ENCODE assay signal across 18 cellular contexts in genomic region chr1:24340770-24341169, GRCh38. TPM values are rescaled to one million over a fixed set of nuclear protein-coding genes. Genes with fewer than 3 reads are reported as not detected.
"Had no signal": no experiment of that assay in that cellular context is flagged by ENCODE, and none has a peak within 500 bp of the region (broad histone marks: within the 10 kb centered on the region; RNA-seq: fewer than 3 reads in every experiment).

No MANE protein-coding gene starts in this region.

- H3K4me3 Mint-ChIP-seq: activated naive CD4-positive, alpha-beta T cell treated with anti-CD3 and anti-CD28 coated beads for 36 hours; activated T-cell treated with anti-CD3 and anti-CD28 coated beads, Interleukin-2, amount 50 U/mL, for 4 hours; central memory CD8-positive, alpha-beta T cell; natural killer cell; stimulated activated naive B cell treated with anti-CD40 and anti-IgM and Interleukin-4, amounts not matched to agents 10 μg/mL and 1 μg/mL and 100 μg/mL, for 72 hours had no signal

- H3K36me3 ChIP-seq: spleen, thyroid gland had no signal

- H3K9me3 Mint-ChIP-seq: activated naive CD4-positive, alpha-beta T cell treated with anti-CD3 and anti-CD28 coated beads for 36 hours; activated T-cell treated with anti-CD3 and anti-CD28 coated beads, Interleukin-2, amount 50 U/mL, for 4 hours; central memory CD8-positive, alpha-beta T cell; natural killer cell; stimulated activated naive B cell treated with anti-CD40 and anti-IgM and Interleukin-4, amounts not matched to agents 10 μg/mL and 1 μg/mL and 100 μg/mL, for 72 hours had no signal

- H3K27me3 Mint-ChIP-seq: central memory CD8-positive, alpha-beta T cell had no signal

- H3K4me1 Mint-ChIP-seq: central memory CD8-positive, alpha-beta T cell; natural killer cell had no signal

- H3K27ac Mint-ChIP-seq: activated naive CD4-positive, alpha-beta T cell treated with anti-CD3 and anti-CD28 coated beads for 36 hours; natural killer cell; stimulated activated naive B cell treated with anti-CD40 and anti-IgM and Interleukin-4, amounts not matched to agents 10 μg/mL and 1 μg/mL and 100 μg/mL, for 72 hours had no signal

- ATAC-seq: activated T-cell treated with anti-CD3 and anti-CD28 coated beads, Interleukin-2, amount 50 U/mL, for 4 hours; natural killer cell; stimulated activated naive B cell treated with anti-CD40 and anti-IgM and Interleukin-4, amounts not matched to agents 10 μg/mL and 1 μg/mL and 100 μg/mL, for 72 hours had no signal

- H3K27me3 ChIP-seq: thyroid gland had no signal

- H3K4me3 ChIP-seq: coronary artery, spleen, thyroid gland had no signal

- H3K9me3 ChIP-seq: spleen, thyroid gland had no signal

- FAIRE-seq: urothelium cell line had no signal

- H3K36me3 Mint-ChIP-seq: natural killer cell; stimulated activated naive B cell treated with anti-CD40 and anti-IgM and Interleukin-4, amounts not matched to agents 10 μg/mL and 1 μg/mL and 100 μg/mL, for 72 hours had no signal

- DNase-seq: activated CD4-positive, alpha-beta T cell treated with anti-CD3 and anti-CD28 coated beads, Interleukin-2, amount 50 U/mL, for 1 hour; activated CD4-positive, CD25-positive, alpha-beta regulatory T cell treated with anti-CD3 and anti-CD28 coated beads, Interleukin-2, amount 50 U/mL, for 72 hours; activated CD8-positive, alpha-beta memory T cell treated with anti-CD3 and anti-CD28 coated beads, Interleukin-2, amount 50 U/mL, for 4 hours; activated naive CD4-positive, alpha-beta T cell treated with anti-CD3 and anti-CD28 coated beads for 36 hours; activated T-cell treated with anti-CD3 and anti-CD28 coated beads, Interleukin-2, amount 50 U/mL, for 4 hours; foreskin melanocyte; mesenchymal stem cell; natural killer cell; occipital lobe; retina; spleen; stimulated activated CD4-positive, alpha-beta T cell treated with anti-CD3 and anti-CD28 coated beads, Interleukin-4, amount 100 ng/mL, for 4 hours; stimulated activated naive B cell treated with anti-CD40 and anti-IgM and Interleukin-4, amounts not matched to agents 10 μg/mL and 1 μg/mL and 100 μg/mL, for 72 hours; thyroid gland had no signal

- H3K27ac ChIP-seq: coronary artery, spleen, thyroid gland had no signal

RNA-seq across cellular contexts. Expression of gene GRHL3, which starts 21.6 kb away (rescaled TPM):
- total RNA-seq: activated T-cell treated with anti-CD3 and anti-CD28 coated beads, Interleukin-2, amount 50 U/mL, for 4 hours; natural killer cell; occipital lobe; spleen; subcutaneous adipose tissue had no signal
